Comparison of ENCODE assay signal across 8 cellular contexts in genomic region chr1:12447849-12448312, GRCh38.
DNase-seq lines count a peak whose midpoint lies in the region; ATAC-seq and TF ChIP-seq lines count a peak whose summit lies in the region.
"Had no signal": no experiment of that assay in that cellular context is flagged by ENCODE, and none has a peak within 500 bp of the region (broad histone marks: within the 10 kb centered on the region; RNA-seq: fewer than 3 reads in every experiment).

No MANE protein-coding gene starts in this region.

- H3K36me3 Mint-ChIP-seq in HFFc6 (ENCODE audit: low read depth), result peaks cover 24% of the 10 kb centered on the region
- peaks cover 47% of the 10 kb centered on the region for H3K36me3 Mint-ChIP-seq in activated T-helper 17 cell treated with anti-CD3 and anti-CD28 coated beads, Interleukin-2, amount 50 U/mL, for 72 hours (ENCODE audit: low read depth)

- TF ChIP-seq CTCF in HFFc6 (IDR thresholded peaks at IDR 0.05) (no peak), kidney epithelial cell (IDR thresholded peaks at IDR 0.05; ENCODE audit: insufficient read depth, low read length, poor library complexity, severe bottlenecking) (no peak)

- DNase-seq in HFFc6, result no peak
- peak; percentile 47 for DNase-seq in kidney epithelial cell (ENCODE audit: low read depth)
- no peak for DNase-seq in SHP77 treated with DMSO at 0.1 percent for 48 hours (lab: John Stamatoyannopoulos, UW)
- no peak for DNase-seq in NCI-H2081 treated with DMSO at 0.1 percent for 48 hours (lab: John Stamatoyannopoulos, UW)
- DNase-seq: small intestine had no signal

- no peak overlapping the region for H3K4me3 ChIP-seq in kidney epithelial cell (ENCODE audit: low read depth, low read length)
- H3K4me3 ChIP-seq in subcutaneous abdominal adipose tissue (ENCODE audit: low read depth in 1 of 5, low read length in 5 of 5), result no peak overlapping the region

- peaks cover 48% of the 10 kb centered on the region for H3K4me1 Mint-ChIP-seq in HFFc6 (ENCODE audit: low read depth)
- H3K4me1 Mint-ChIP-seq in activated T-helper 17 cell treated with anti-CD3 and anti-CD28 coated beads, Interleukin-2, amount 50 U/mL, for 72 hours, result peaks cover 40% of the 10 kb centered on the region

- H3K27ac Mint-ChIP-seq in HFFc6, result peak overlapping the region; percentile 80
- H3K27ac Mint-ChIP-seq in activated T-helper 17 cell treated with anti-CD3 and anti-CD28 coated beads, Interleukin-2, amount 50 U/mL, for 72 hours, result peak overlapping the region; percentile 91

- peaks cover 0 to 61% (median 57%) of the 10 kb centered on the region in 5 donors for H3K4me1 ChIP-seq in subcutaneous abdominal adipose tissue (ENCODE audit: control insufficient read depth in 5 of 5, insufficient read depth in 5 of 5, low read length in 5 of 5)

- ATAC-seq in activated T-helper 17 cell treated with anti-CD3 and anti-CD28 coated beads, Interleukin-2, amount 50 U/mL, for 72 hours (replicated peaks), result no peak
- ATAC-seq in GM18498 (IDR thresholded peaks at IDR 0.05; ENCODE audit: unreplicated experiment), result no peak

- peak overlapping the region; percentile 16; the same call in 1 of the 2 replicates for H3K4me3 Mint-ChIP-seq in HFFc6
- peak overlapping the region; percentile 70 for H3K4me3 Mint-ChIP-seq in activated T-helper 17 cell treated with anti-CD3 and anti-CD28 coated beads, Interleukin-2, amount 50 U/mL, for 72 hours

- peak overlapping the region; percentile 87 for H3K27ac ChIP-seq in subcutaneous abdominal adipose tissue (ENCODE audit: low read depth, low read length)

- no peaks in the 10 kb centered on the region for H3K27me3 ChIP-seq in kidney epithelial cell (ENCODE audit: control insufficient read depth, insufficient read depth, low read length)
- no peaks in the 10 kb centered on the region for H3K27me3 ChIP-seq in subcutaneous abdominal adipose tissue (ENCODE audit: control insufficient read depth in 5 of 5, insufficient read depth in 4 of 5, low read length in 5 of 5)

- H3K27me3 Mint-ChIP-seq in HFFc6 (ENCODE audit: insufficient read depth), result no peaks in the 10 kb centered on the region; the same call in 1 of the 2 replicates
- H3K27me3 Mint-ChIP-seq in activated T-helper 17 cell treated with anti-CD3 and anti-CD28 coated beads, Interleukin-2, amount 50 U/mL, for 72 hours, result no peaks in the 10 kb centered on the region

- no peaks in the 10 kb centered on the region for H3K9me3 ChIP-seq in subcutaneous abdominal adipose tissue (ENCODE audit: control insufficient read depth in 5 of 5, low read length in 5 of 5)

- H3K9me3 Mint-ChIP-seq in HFFc6, result no peaks in the 10 kb centered on the region
- no peaks in the 10 kb centered on the region for H3K9me3 Mint-ChIP-seq in activated T-helper 17 cell treated with anti-CD3 and anti-CD28 coated beads, Interleukin-2, amount 50 U/mL, for 72 hours

- H3K36me3 ChIP-seq in kidney epithelial cell (ENCODE audit: control insufficient read depth, insufficient read depth, low read length) (no peaks in the 10 kb centered on the region), subcutaneous abdominal adipose tissue (ENCODE audit: control insufficient read depth in 5 of 5, insufficient read depth in 5 of 5, low read length in 5 of 5) (peaks cover 0 to 3% (median 0%) of the 10 kb centered on the region in 5 donors)

- peak overlapping the region in 4 of 5 donors; percentile 25 to 68 (median 54) for H3K9ac ChIP-seq in subcutaneous abdominal adipose tissue (ENCODE audit: low read length in 5 of 5)
